25 cellular contexts compared by ENCODE assay signal in the genomic region with DNA sequence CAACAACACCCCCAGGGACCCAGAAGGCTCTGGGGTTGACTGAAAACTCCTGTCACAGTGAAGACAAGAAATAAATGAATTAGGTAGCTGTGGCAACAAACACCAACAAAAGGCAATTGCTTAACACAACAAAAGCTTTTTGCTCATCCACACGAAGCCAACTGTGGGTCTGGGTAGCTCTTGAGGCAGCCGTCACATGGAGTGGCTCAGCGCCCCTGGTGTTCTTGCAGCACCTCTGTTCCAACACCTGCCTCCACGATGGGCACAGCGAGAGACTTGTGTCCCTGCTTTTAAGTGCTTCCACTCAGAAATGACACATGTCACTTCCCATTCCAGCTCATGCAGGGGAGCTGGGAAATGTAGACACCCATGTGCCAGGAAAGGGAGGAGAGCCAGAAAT.
DNase-seq lines count a peak whose midpoint lies in the region; ATAC-seq lines count a peak whose summit lies in the region.
"Had no signal": no experiment of that assay in that cellular context is flagged by ENCODE, and none has a peak within 500 bp of the region (broad histone marks: within the 10 kb centered on the region; RNA-seq: fewer than 3 reads in every experiment).

No MANE protein-coding gene starts in this region.

- intact Hi-C loops in left ventricle myocardium superior (cut with micrococcal nuclease): no loop called here

- DNase-seq in DMS53 (lab: John Stamatoyannopoulos, UW): peak; percentile 47
- DNase-seq in DMS53 treated with DMSO at 0.1 percent for 48 hours (lab: John Stamatoyannopoulos, UW; ENCODE audit: unreplicated experiment): no peak
- peak; percentile 11 for DNase-seq in CMK (ENCODE audit: low read depth)
- peak; percentile 32 for DNase-seq in NCI-H2107 treated with DMSO at 0.1 percent for 48 hours (lab: John Stamatoyannopoulos, UW; ENCODE audit: unreplicated experiment)
- peak; percentile 55 for DNase-seq in left ventricle myocardium superior
- DNase-seq in activated effector memory CD4-positive, alpha-beta T cell treated with anti-CD3 and anti-CD28 coated beads, Interleukin-2, amount 50 U/mL, for 16 hours: no peak
- no peak for DNase-seq in kidney glomerular epithelial cell (lab: John Stamatoyannopoulos, UW)
- DNase-seq in activated effector memory CD4-positive, alpha-beta T cell treated with Interleukin-2 at 50 U/mL for 16 hours: no peak
- DNase-seq: activated CD4-positive, alpha-beta T cell treated with anti-CD3 and anti-CD28 coated beads, Interleukin-2, amount 10 ng/mL, durations not matched to agents 24 days and 14 days; foreskin melanocyte; GOT3; KBM-7; left colon; mesenchymal stem cell; MG63; NCI-H1105; NCI-H2171; NCI-H510A treated with DMSO at 0.1 percent for 48 hours; right lobe of liver; SHP77 treated with DMSO at 0.1 percent for 48 hours; spleen; stimulated activated CD4-positive, alpha-beta T cell treated with anti-CD3 and anti-CD28 coated beads, Interleukin-2, amount 100 ng/mL, for 24 hours; stimulated activated CD8-positive, alpha-beta memory T cell treated with anti-CD3 and anti-CD28 coated beads, Interleukin-4, amount 100 ng/mL, for 48 hours; SW 1271; testis had no signal

- peak; percentile 85 for ATAC-seq in left ventricle myocardium superior
- ATAC-seq: left colon, right lobe of liver had no signal

Comparison
In these comparisons a context has a peak if more than half of its experiments do, and no peak if none do; other contexts are left out.
1. DNase-seq: peak in DMS53 (single experiment), CMK (single experiment), NCI-H2107 treated with DMSO at 0.1 percent for 48 hours (single experiment) and left ventricle myocardium superior (single experiment); none in DMS53 treated with DMSO at 0.1 percent for 48 hours (single experiment), activated effector memory CD4-positive, alpha-beta T cell treated with anti-CD3 and anti-CD28 coated beads, Interleukin-2, amount 50 U/mL, for 16 hours (single experiment), kidney glomerular epithelial cell (single experiment) and activated effector memory CD4-positive, alpha-beta T cell treated with Interleukin-2 at 50 U/mL for 16 hours (single experiment).